Comparison of ENCODE assay signal across 8 cellular contexts in the genomic region with DNA sequence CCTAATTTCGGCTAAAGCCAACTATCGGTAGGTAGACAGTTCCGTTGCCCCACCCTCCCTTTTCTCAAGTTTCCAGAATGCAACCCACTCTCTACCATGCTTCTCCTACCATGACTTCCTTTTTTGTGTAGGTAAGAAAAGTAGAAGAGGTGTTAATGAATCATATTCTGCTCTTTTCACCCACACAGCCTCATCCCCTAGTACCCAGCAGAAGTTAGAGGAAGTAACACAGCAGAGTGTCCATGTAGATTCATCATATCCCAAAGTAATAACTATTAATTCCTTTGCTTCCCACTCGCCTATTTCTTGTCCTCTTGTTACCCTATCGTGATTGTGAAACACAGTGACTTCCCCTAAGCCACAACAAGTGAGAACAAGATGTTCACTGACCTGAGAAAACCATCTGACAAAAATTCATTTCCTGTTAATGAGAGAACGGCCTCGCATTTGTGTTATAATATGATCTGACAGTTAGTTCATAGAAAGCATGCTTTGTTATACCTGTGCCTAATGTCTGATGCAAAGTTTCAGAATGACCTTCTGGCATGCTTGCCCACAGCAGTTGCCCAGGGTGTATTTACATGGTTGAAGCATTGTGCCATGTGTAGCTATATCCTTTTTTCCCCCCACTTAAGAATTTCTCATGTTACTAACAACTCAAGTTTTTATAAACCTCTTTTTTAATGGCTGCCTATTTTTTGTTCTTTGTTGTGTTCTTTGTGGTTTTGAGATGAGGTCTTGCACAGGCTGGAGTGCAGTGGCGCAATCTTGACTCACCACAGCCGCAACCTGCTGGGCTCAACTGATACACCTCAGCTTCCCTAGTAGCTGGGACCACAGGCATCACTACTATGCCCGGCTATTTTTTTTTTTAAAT.
A peak's percentile ranks its signal among the peaks of the same experiment; 100 is the strongest.
DNase-seq lines count a peak whose midpoint lies in the region; ATAC-seq and TF ChIP-seq lines count a peak whose summit lies in the region.

No MANE protein-coding gene starts in this region.

- H4K20me1 ChIP-seq in IMR-90 (ENCODE audit: insufficient read depth, low read length): no peaks in the 10 kb centered on the region

- peaks cover 8% of the 10 kb centered on the region for H3K36me3 ChIP-seq in IMR-90 (ENCODE audit: control insufficient read depth, insufficient read depth, low read length)

- H3K9ac ChIP-seq in IMR-90 (ENCODE audit: low read depth, low read length): no peak overlapping the region

- no peak overlapping the region for H2BK5ac ChIP-seq in IMR-90 (ENCODE audit: low read depth, low read length, poor library complexity, severe bottlenecking)

- H3K23ac ChIP-seq in IMR-90 (ENCODE audit: low read depth, low read length): no peak overlapping the region

- WGBS in IMR-90 (ENCODE audit: extremely low coverage in 2 of 2, insufficient read length in 1 of 2), 2 experiments: 92% methylated on average over 2 of the region's 10 CpGs; no CpG with 5 or more reads in 1 of the 2 experiments

- no peak for TF ChIP-seq CTCF in IMR-90 (conservative IDR thresholded peaks at IDR 0.05; ENCODE audit: low read depth, low read length)
- no peak for TF ChIP-seq CTCF in fibroblast of villous mesenchyme (IDR thresholded peaks at IDR 0.05; ENCODE audit: insufficient read depth, low read depth, low read length)

- in situ Hi-C loops in IMR-90 (cut with MboI; ENCODE audit: low sequenced_read_pairs): no loop called here

- no peak overlapping the region for H3K4me2 ChIP-seq in IMR-90 (ENCODE audit: low read depth, low read length)

- no TSS peak for BruUV-seq in IMR-90 (replicated peaks; lab: Mats Ljungman, UMichigan)

- no peak overlapping the region for H3K27ac ChIP-seq in IMR-90 (ENCODE audit: insufficient read depth, low read length)

- peak; percentile 76 for DNase-seq in CD1c-positive myeloid dendritic cell (ENCODE audit: extremely low spot score)
- DNase-seq in IMR-90: peak; percentile 31
- DNase-seq in activated CD8-positive, alpha-beta memory T cell treated with anti-CD3 and anti-CD28 coated beads for 4 hours (ENCODE audit: low read depth in 2 of 2): peak; percentile 47
- peak; percentile 81 for DNase-seq in fibroblast of villous mesenchyme (ENCODE audit: low read depth)
- peak; percentile 57 to 66 for DNase-seq in stimulated activated CD8-positive, alpha-beta memory T cell treated with anti-CD3 and anti-CD28 coated beads, Interleukin-15, amount 100 ng/mL, for 48 hours (ENCODE audit: low read depth in 2 of 2)
- DNase-seq in epidermal melanocyte (ENCODE audit: insufficient read length, low spot score): no peak
- DNase-seq in NCI-H510A (lab: John Stamatoyannopoulos, UW): no peak

- peaks cover 5% of the 10 kb centered on the region for H3K4me1 ChIP-seq in IMR-90 (ENCODE audit: control insufficient read depth, insufficient read depth, low read length)

- no peak overlapping the region; the same call in 1 of the 2 replicates for H3K18ac ChIP-seq in IMR-90 (ENCODE audit: low read depth, low read length)

- intact Hi-C loops in IMR-90 (cut with micrococcal nuclease): no loop called here

- H2AFZ ChIP-seq in IMR-90 (replicated peaks; ENCODE audit: low read length, poor library complexity): no peak overlapping the region

- H2AK9ac ChIP-seq in IMR-90 (replicated peaks; ENCODE audit: low read depth, low read length, poor library complexity): no peak overlapping the region

- no peak overlapping the region for H2BK120ac ChIP-seq in IMR-90 (ENCODE audit: low read depth, low read length)

- no peak overlapping the region for H2AK5ac ChIP-seq in IMR-90 (ENCODE audit: low read depth, low read length)

- CTCF ChIA-PET in IMR-90 (lab: Yijun Ruan, JAX): interaction anchor here (0.6 kb wide), 1 partner anchor 76 kb away, joined by 3 read pairs; no protein-coding TSS in a partner anchor

- H3K9me3 ChIP-seq in IMR-90 (ENCODE audit: control insufficient read depth, insufficient read depth, low read length): no peaks in the 10 kb centered on the region

- no peak overlapping the region for H3K56ac ChIP-seq in IMR-90 (ENCODE audit: extremely low read depth, insufficient read depth, low read length)

- peaks cover 6% of the 10 kb centered on the region; the same call in 1 of the 2 replicates for H3K9me1 ChIP-seq in IMR-90 (ENCODE audit: insufficient read depth, low read length)

- H2BK15ac ChIP-seq in IMR-90 (ENCODE audit: low read depth, low read length): no peak overlapping the region

- no peak overlapping the region for H4K5ac ChIP-seq in IMR-90 (ENCODE audit: low read depth, low read length)

- TF ChIP-seq RAD21 in IMR-90 (IDR thresholded peaks at IDR 0.05; ENCODE audit: low read length): no peak

- H2BK20ac ChIP-seq in IMR-90 (ENCODE audit: low read depth, low read length): no peak overlapping the region

- POLR2A ChIA-PET in IMR-90 (lab: Charles Lee; ENCODE audit: unreplicated experiment): no interaction called here

- H4K8ac ChIP-seq in IMR-90 (ENCODE audit: low read depth in 2 of 2, low read length in 2 of 2): no peak overlapping the region

- H4K91ac ChIP-seq in IMR-90 (ENCODE audit: insufficient read depth, low read depth, low read length): no peak overlapping the region

- H3K79me1 ChIP-seq in IMR-90 (ENCODE audit: low read depth in 1 of 2, low read length in 2 of 2): no peaks in the 10 kb centered on the region

- ATAC-seq in GM21423 (IDR thresholded peaks at IDR 0.05; ENCODE audit: unreplicated experiment): peak; percentile 76
- no peak for ATAC-seq in IMR-90 (ENCODE audit: low read depth)

- H3K4me3 ChIP-seq in IMR-90 (ENCODE audit: insufficient read depth, low read depth, low read length) (no peak overlapping the region), fibroblast of villous mesenchyme (ENCODE audit: low read depth, low read length) (no peak overlapping the region)

- no peaks in the 10 kb centered on the region for H3K27me3 ChIP-seq in IMR-90 (ENCODE audit: control insufficient read depth, insufficient read depth, low read length)

- no peak overlapping the region for H3K14ac ChIP-seq in IMR-90 (replicated peaks; ENCODE audit: low read depth, low read length)

- H3K4ac ChIP-seq in IMR-90 (ENCODE audit: low read depth, low read length): no peak overlapping the region

- dilution Hi-C loops in IMR-90 (cut with HindIII; ENCODE audit: low sequenced_read_pairs, unreplicated experiment): no loop called here

- TF ChIP-seq POLR2A in IMR-90 (IDR thresholded peaks at IDR 0.05; ENCODE audit: low read depth, low read length): no peak

TF ChIP-seq in IMR-90, 13 proteins besides CTCF, POLR2A, EP300 and RAD21:
- peak; percentile 41; the same call in 1 of the 2 replicates for TF ChIP-seq CEBPB (IDR thresholded peaks at IDR 0.05; ENCODE audit: low read depth, low read length)
- TF ChIP-seq SMC3 (IDR thresholded peaks at IDR 0.05; ENCODE audit: low read depth, low read length): no peak

Comparison
In these comparisons a context has a peak if more than half of its experiments do, and no peak if none do; other contexts are left out.
1. DNase-seq: peak in CD1c-positive myeloid dendritic cell (single experiment), IMR-90 (single experiment), activated CD8-positive, alpha-beta memory T cell treated with anti-CD3 and anti-CD28 coated beads for 4 hours (2 of 2), fibroblast of villous mesenchyme (single experiment) and stimulated activated CD8-positive, alpha-beta memory T cell treated with anti-CD3 and anti-CD28 coated beads, Interleukin-15, amount 100 ng/mL, for 48 hours (2 of 2); none in epidermal melanocyte (single experiment) and NCI-H510A (single experiment).